ENCODE assay signal across 11 cellular contexts in genomic region chr2:130160838-130161705, GRCh38. TPM values are rescaled to one million over a fixed set of nuclear protein-coding genes. Genes with fewer than 3 reads are reported as not detected.
"Had no signal": no experiment of that assay in that cellular context is flagged by ENCODE, and none has a peak within 500 bp of the region (broad histone marks: within the 10 kb centered on the region; RNA-seq: fewer than 3 reads in every experiment).

No MANE protein-coding gene starts in this region.

RNA-seq across cellular contexts. Expression of gene CCDC74B, which starts 16.2 kb away (rescaled TPM):
- total RNA-seq: skeletal muscle tissue had no signal

RNA-seq across cellular contexts. Expression of gene POTEF, which starts 32.0 kb away (rescaled TPM):
- total RNA-seq: activated naive CD4-positive, alpha-beta T cell treated with anti-CD3 and anti-CD28 coated beads for 36 hours; activated T-helper 2 cell treated with anti-CD3 and anti-CD28 coated beads, Interferon-gamma antibody, Interleukin-2, Interleukin-4, amounts not matched to agents 10 μg/mL and 5 μg/mL and 100 μg/mL, durations not matched to agents 14 hours and 24 hours and 36 hours; liver; mononuclear cell; renal cortical epithelial cell; skeletal muscle tissue; T-cell had no signal
- polyA plus RNA-seq: esophagus, liver, SK-N-SH had no signal

RNA-seq across cellular contexts. Expression of gene TUBA3E, which starts 37.2 kb away (rescaled TPM):
- total RNA-seq: activated naive CD4-positive, alpha-beta T cell treated with anti-CD3 and anti-CD28 coated beads for 36 hours; activated T-helper 2 cell treated with anti-CD3 and anti-CD28 coated beads, Interferon-gamma antibody, Interleukin-2, Interleukin-4, amounts not matched to agents 10 μg/mL and 5 μg/mL and 100 μg/mL, durations not matched to agents 14 hours and 24 hours and 36 hours; astrocyte; glomerular endothelial cell; liver; mononuclear cell; renal cortical epithelial cell; skeletal muscle tissue; T-cell had no signal
- polyA plus RNA-seq: SK-N-SH had no signal
